8 cellular contexts compared by ENCODE assay signal in the genomic region with DNA sequence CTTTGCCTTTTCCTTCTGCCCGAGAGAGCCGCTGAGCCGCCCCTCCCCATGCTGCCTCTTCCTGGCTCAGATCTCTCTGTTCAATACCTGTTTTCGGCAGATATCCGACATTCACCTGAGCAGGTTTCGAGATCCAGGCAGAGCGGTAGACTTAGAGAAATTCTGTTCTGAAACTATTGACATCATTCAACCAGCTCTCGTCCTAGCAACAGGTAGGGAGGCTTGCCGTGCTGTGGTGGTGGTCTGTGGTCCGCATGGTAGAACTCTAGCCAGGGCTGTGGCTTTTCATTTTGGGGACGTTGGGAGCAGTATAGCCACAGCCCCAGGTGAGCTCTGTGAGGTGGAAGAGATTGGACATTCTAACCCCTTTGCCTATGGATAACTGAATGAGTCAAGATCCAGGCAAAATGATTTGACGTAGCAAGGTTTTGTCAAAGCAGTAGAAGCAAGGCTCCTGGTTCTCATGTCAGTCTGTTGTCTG. TPM values are rescaled to one million over a fixed set of nuclear protein-coding genes. Genes with fewer than 3 reads are reported as not detected.
DNase-seq lines count a peak whose midpoint lies in the region; ATAC-seq and TF ChIP-seq lines count a peak whose summit lies in the region.

No MANE protein-coding gene starts in this region.

- in situ Hi-C loops in GM13976 (cut with MboI; ENCODE audit: low sequenced_read_pairs, unreplicated experiment) = no loop called here

- H3K79me2 ChIP-seq in hepatocyte = peaks cover 14% of the 10 kb centered on the region

- H3K27me3 ChIP-seq in hepatocyte = no peaks in the 10 kb centered on the region

- peak overlapping the region; percentile 41 for H3K4me3 ChIP-seq in hepatocyte
- peak overlapping the region; percentile 62 to 91 (median 84) for H3K4me3 ChIP-seq in skin epidermis

- no peaks in the 10 kb centered on the region for H3K9me2 ChIP-seq in hepatocyte (replicated peaks; ENCODE audit: insufficient read depth)

- no peak for TF ChIP-seq CTCF in GM13976 (IDR thresholded peaks at IDR 0.05; ENCODE audit: borderline replicate concordance, control extremely low read depth, extremely low read depth, insufficient read depth, missing control alignments)
- no peak for TF ChIP-seq CTCF in hepatocyte (IDR thresholded peaks at IDR 0.05; ENCODE audit: poor library complexity)

- ATAC-seq in HG03095 (IDR thresholded peaks at IDR 0.05; ENCODE audit: unreplicated experiment) (peak; percentile 10), GM18870 (IDR thresholded peaks at IDR 0.05; ENCODE audit: unreplicated experiment) (no peak)

- 13% methylated on average over 12 of the region's 12 CpGs for WGBS in hepatocyte (ENCODE audit: low lambda C conversion rate, missing lambda C conversion rate)

- no peaks in the 10 kb centered on the region for H4K20me1 ChIP-seq in hepatocyte (ENCODE audit: insufficient read depth, poor library complexity, severe bottlenecking)

- peak overlapping the region; percentile 91 for H3K4me2 ChIP-seq in hepatocyte

- H3K9me3 ChIP-seq in hepatocyte (ENCODE audit: low read depth) = no peaks in the 10 kb centered on the region

- H3K36me3 ChIP-seq in hepatocyte (replicated peaks; ENCODE audit: insufficient read depth, low read depth) = no peaks in the 10 kb centered on the region

- DNase-seq in GM13976 (ENCODE audit: low spot score) = peak; percentile 32
- peak; percentile 1 for DNase-seq in activated T-helper 9 cell treated with anti-CD3 and anti-CD28 coated beads, Interleukin-2, amount 50 U/mL, for 16 hours (ENCODE audit: low read depth)
- no peak for DNase-seq in hepatocyte (ENCODE audit: low spot score)
- no peak for DNase-seq in amniotic stem cell (lab: John Stamatoyannopoulos, UW)
- no peak for DNase-seq in mesenteric fat pad (ENCODE audit: low spot score)

- H3K27ac ChIP-seq in hepatocyte = peak overlapping the region; percentile 85
- peak overlapping the region in 20 of 21 experiments; percentile 75 to 93 (median 88) for H3K27ac ChIP-seq in skin epidermis

- H2AFZ ChIP-seq in hepatocyte = peak overlapping the region; percentile 93

- peaks cover 4% of the 10 kb centered on the region for H3K4me1 ChIP-seq in hepatocyte (ENCODE audit: insufficient read depth)

RNA-seq across cellular contexts. Expression of a gene that starts 0.8 kb away (rescaled TPM):
- total RNA-seq in hepatocyte (25.7 and 34.0 TPM in 2 replicates), mesenteric fat pad (25.2 TPM)
- polyA plus RNA-seq in hepatocyte = 14.4 and 17.3 TPM in 2 replicates

RNA-seq across cellular contexts. Expression of a gene that starts 28.4 kb away (rescaled TPM):
- 31.0 and 32.5 TPM in 2 replicates for total RNA-seq in hepatocyte
- polyA plus RNA-seq in hepatocyte = 11.9 and 14.8 TPM in 2 replicates
- 40.2 TPM for total RNA-seq in mesenteric fat pad

RNA-seq across cellular contexts. Expression of a gene that starts 51.0 kb away (rescaled TPM):
- total RNA-seq in hepatocyte = 56.7 and 60.3 TPM in 2 replicates
- 53.2 and 53.5 TPM in 2 replicates for polyA plus RNA-seq in hepatocyte
- total RNA-seq in mesenteric fat pad = 56.3 TPM

Comparison
In these comparisons a context has a peak if more than half of its experiments do, and no peak if none do; other contexts are left out.
1. DNase-seq: peak in GM13976 (single experiment) and activated T-helper 9 cell treated with anti-CD3 and anti-CD28 coated beads, Interleukin-2, amount 50 U/mL, for 16 hours (single experiment); none in hepatocyte (single experiment), amniotic stem cell (single experiment) and mesenteric fat pad (single experiment).